ENCODE assay signal across 6 cellular contexts in genomic region chr3:170206164-170206762, GRCh38. TPM values are rescaled to one million over a fixed set of nuclear protein-coding genes. Genes with fewer than 3 reads are reported as not detected.
DNase-seq lines count a peak whose midpoint lies in the region; ATAC-seq, FAIRE-seq and TF ChIP-seq lines count a peak whose summit lies in the region.
"Not testable (repeated sequence)": the region's sequence is repeated elsewhere in the genome, so short reads cannot be mapped to it uniquely, and the experiment has no call there.

No MANE protein-coding gene starts in this region.

- 85% methylated on average over 9 of the region's 11 CpGs for whole genome bisulfite sequencing in right lobe of liver (ENCODE audit: insufficient coverage, low coverage, low lambda C conversion rate, missing lambda C conversion rate)
- WGBS in small intestine, 3 donors: 61 to 81% (median 76%) methylated on average over 11 of the region's 11 CpGs

- not testable (repeated sequence) for TF ChIP-seq POLR2A in right lobe of liver (IDR thresholded peaks at IDR 0.05)

- H3K4me3 Mint-ChIP-seq in HFFc6: peak overlapping the region; percentile 23; the same call in 1 of the 2 replicates

- H3K36me3 ChIP-seq in colonic mucosa; right lobe of liver; small intestine (ENCODE audit: control insufficient read depth in 2 of 2, insufficient read depth in 2 of 2, low read length in 2 of 2): not testable (repeated sequence)

- H3K4me1 Mint-ChIP-seq in HFFc6 (ENCODE audit: low read depth): not testable (repeated sequence)

- H3K9me3 Mint-ChIP-seq in HFFc6: not testable (repeated sequence)

- H3K9ac ChIP-seq in colonic mucosa (ENCODE audit: low read depth in 2 of 2, low read length in 2 of 2): not testable (repeated sequence)

- not testable (repeated sequence) for H3K27ac Mint-ChIP-seq in HFFc6

- not testable (repeated sequence) for H3K27me3 Mint-ChIP-seq in HFFc6 (ENCODE audit: insufficient read depth)

- peak; percentile 93 for ATAC-seq in left lobe of liver
- peak; percentile 81 to 97 (median 88) for ATAC-seq in right lobe of liver

- not testable (repeated sequence) for H3K36me3 Mint-ChIP-seq in HFFc6 (ENCODE audit: low read depth)

- H3K27me3 ChIP-seq in colonic mucosa; right lobe of liver; small intestine (ENCODE audit: control insufficient read depth in 2 of 2, insufficient read depth in 2 of 2, low read length in 2 of 2): not testable (repeated sequence)

- not testable (repeated sequence) for H3K4me1 ChIP-seq in colonic mucosa; right lobe of liver; small intestine (ENCODE audit: control insufficient read depth in 2 of 2, insufficient read depth in 1 of 2, low read depth in 1 of 2, low read length in 1 of 2)

- H3K9me3 ChIP-seq in colonic mucosa; right lobe of liver; small intestine (ENCODE audit: control insufficient read depth, low read depth): not testable (repeated sequence)

- TF ChIP-seq CTCF in HFFc6 (IDR thresholded peaks at IDR 0.05); colonic mucosa (IDR thresholded peaks at IDR 0.05); right lobe of liver (IDR thresholded peaks at IDR 0.05): not testable (repeated sequence)

- peak overlapping the region; percentile 45 for H3K27ac ChIP-seq in colonic mucosa
- not testable (repeated sequence) for H3K27ac ChIP-seq in right lobe of liver; small intestine (ENCODE audit: low read depth in 1 of 2, low read length in 1 of 2)

- not testable (repeated sequence) for FAIRE-seq in small intestine (lab: Jason Lieb, UNC)

- not testable (repeated sequence) for H3K4me3 ChIP-seq in colonic mucosa; right lobe of liver; small intestine (ENCODE audit: low read depth in 1 of 2, low read length in 2 of 2)

- DNase-seq in HFFc6; left lobe of liver (ENCODE audit: low spot score); right lobe of liver: not testable (repeated sequence)
- DNase-seq in LoVo (ENCODE audit: low spot score): peak; percentile 4
- DNase-seq in colonic mucosa: peak; percentile 27
- DNase-seq in small intestine: peak; percentile 93

- intact Hi-C loops in colonic mucosa (cut with DNase I); right lobe of liver (cut with DNase I): not testable (repeated sequence)

RNA-seq across cellular contexts. Expression of gene PRKCI, which starts 16.0 kb away (rescaled TPM):
- total RNA-seq in HFFc6 (2021; fragmentation: NEBNext Ultra II Directional; extraction: Animal tissue kit (Norgen Biotek cat#: 25700)): 10 to 100 TPM; 24.9 to 32.5 (median 27.7) TPM
- 10 to 100 TPM; 34.4 to 48.2 TPM for total RNA-seq in colonic mucosa
- 10.1 TPM for total RNA-seq in left lobe of liver
- 10 to 100 TPM in 2 of 6 experiments, 1 to 10 TPM in 4; 8.2 to 15.7 (median 8.9) TPM for total RNA-seq in right lobe of liver
- polyA plus RNA-seq in small intestine: 10 to 100 TPM; 13.2 to 15.6 (median 13.9) TPM

RNA-seq across cellular contexts. Expression of gene PHC3, which starts 24.7 kb away (rescaled TPM):
- 10 to 100 TPM; 38.8 to 61.3 (median 55.7) TPM for total RNA-seq in HFFc6 (2021; fragmentation: NEBNext Ultra II Directional; extraction: Animal tissue kit (Norgen Biotek cat#: 25700))
- total RNA-seq in colonic mucosa (10 to 100 TPM; 36.4 to 49.4 TPM), left lobe of liver (17.6 TPM), right lobe of liver (10 to 100 TPM; 20.0 to 32.6 (median 23.5) TPM)
- polyA plus RNA-seq in small intestine: 1 to 10 TPM; 2.5 to 5.5 (median 3.0) TPM
